In the genomic region with DNA sequence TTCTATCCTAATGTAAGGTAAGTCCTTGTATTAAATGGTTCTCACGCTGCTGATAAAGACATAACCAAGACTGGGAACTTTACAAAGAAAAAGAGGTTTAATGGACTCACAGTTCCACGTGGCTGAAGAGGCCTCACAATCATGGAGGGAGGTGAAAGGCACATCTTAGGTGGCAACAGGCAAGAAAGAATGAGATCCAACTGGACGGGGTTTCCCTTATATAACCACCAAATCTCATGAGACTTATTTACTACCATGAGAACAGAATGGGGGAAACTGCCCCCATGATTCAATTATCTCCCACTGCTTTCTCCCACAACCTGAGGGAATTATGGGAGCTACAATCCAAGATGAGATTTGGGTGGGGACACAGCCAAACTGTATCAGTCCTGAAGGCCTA, we compare ENCODE assay signal across 26 cellular contexts.
"Had no signal": no experiment of that assay in that cellular context is flagged by ENCODE, and none has a peak within 500 bp of the region (broad histone marks: within the 10 kb centered on the region; RNA-seq: fewer than 3 reads in every experiment).

No MANE protein-coding gene starts in this region.

- H3K9me3 Mint-ChIP-seq: endodermal cell had no signal

- H3K27ac ChIP-seq: brain microvascular endothelial cell, coronary artery, dorsolateral prefrontal cortex had no signal

- H3K4me3 ChIP-seq: coronary artery, dorsolateral prefrontal cortex had no signal

- H3K36me3 ChIP-seq: brain microvascular endothelial cell had no signal

- H3K27me3 Mint-ChIP-seq: activated CD4-positive, alpha-beta memory T cell treated with anti-CD3 and anti-CD28 coated beads for 36 hours; activated CD4-positive, alpha-beta T cell treated with anti-CD3 and anti-CD28 coated beads for 36 hours; activated CD4-positive, alpha-beta T cell treated with anti-CD3 and anti-CD28 coated beads, Interleukin-2, amount 10 ng/mL, durations not matched to agents 24 days and 14 days; activated CD8-positive, alpha-beta memory T cell treated with anti-CD3 and anti-CD28 coated beads, Interleukin-2, amount 10 ng/mL, durations not matched to agents 7 days and 5 days; activated naive CD8-positive, alpha-beta T cell treated with anti-CD3 and anti-CD28 coated beads, Interleukin-2, amount 10 ng/mL, durations not matched to agents 7 days and 5 days; central memory CD8-positive, alpha-beta T cell; dendritic cell treated with granulocyte-macrophage colony-stimulating factor and Interleukin-4, amounts not matched to agents 40 ng/mL and 50 ng/mL, for 4 days had no signal

- H3K27me3 ChIP-seq: brain microvascular endothelial cell, dorsolateral prefrontal cortex had no signal

- H3K4me3 Mint-ChIP-seq: activated CD4-positive, alpha-beta memory T cell treated with anti-CD3 and anti-CD28 coated beads for 36 hours; activated CD4-positive, alpha-beta T cell treated with anti-CD3 and anti-CD28 coated beads for 36 hours; activated CD4-positive, alpha-beta T cell treated with anti-CD3 and anti-CD28 coated beads, Interleukin-2, amount 10 ng/mL, durations not matched to agents 24 days and 14 days; activated CD8-positive, alpha-beta memory T cell treated with anti-CD3 and anti-CD28 coated beads, Interleukin-2, amount 10 ng/mL, durations not matched to agents 7 days and 5 days; activated CD8-positive, alpha-beta T cell treated with anti-CD3 and anti-CD28 coated beads, Interleukin-2, amount 10 ng/mL, durations not matched to agents 7 days and 5 days; activated naive CD4-positive, alpha-beta T cell treated with anti-CD3 and anti-CD28 coated beads for 36 hours; activated naive CD8-positive, alpha-beta T cell treated with anti-CD3 and anti-CD28 coated beads, Interleukin-2, amount 10 ng/mL, durations not matched to agents 7 days and 5 days; activated T-helper 1 cell treated with anti-CD3 and anti-CD28 coated beads, Interleukin-12 subunit alpha, Interleukin-12 subunit beta, Interleukin-2, Interleukin-4 antibody, amounts not matched to agents 30 ng/mL and 10 ng/mL and 1 ng/mL, durations not matched to agents 14 hours and 24 hours and 36 hours; central memory CD8-positive, alpha-beta T cell; dendritic cell treated with granulocyte-macrophage colony-stimulating factor and Interleukin-4, amounts not matched to agents 40 ng/mL and 50 ng/mL, for 4 days; endodermal cell had no signal

- H3K27ac Mint-ChIP-seq: activated CD4-positive, alpha-beta memory T cell treated with anti-CD3 and anti-CD28 coated beads for 36 hours; activated CD4-positive, alpha-beta T cell treated with anti-CD3 and anti-CD28 coated beads for 36 hours; activated CD4-positive, alpha-beta T cell treated with anti-CD3 and anti-CD28 coated beads, Interleukin-2, amount 10 ng/mL, durations not matched to agents 24 days and 14 days; activated CD8-positive, alpha-beta memory T cell treated with anti-CD3 and anti-CD28 coated beads, Interleukin-2, amount 10 ng/mL, durations not matched to agents 7 days and 5 days; activated CD8-positive, alpha-beta T cell treated with anti-CD3 and anti-CD28 coated beads, Interleukin-2, amount 10 ng/mL, durations not matched to agents 7 days and 5 days; activated naive CD4-positive, alpha-beta T cell treated with anti-CD3 and anti-CD28 coated beads for 36 hours; activated naive CD4-positive, alpha-beta T cell treated with anti-CD3 and anti-CD28 coated beads, Interleukin-2, amount 50 U/mL, for 72 hours; activated naive CD8-positive, alpha-beta T cell treated with anti-CD3 and anti-CD28 coated beads, Interleukin-2, amount 10 ng/mL, durations not matched to agents 7 days and 5 days; activated T-helper 1 cell treated with anti-CD3 and anti-CD28 coated beads, Interleukin-12 subunit alpha, Interleukin-12 subunit beta, Interleukin-2, Interleukin-4 antibody, amounts not matched to agents 30 ng/mL and 10 ng/mL and 1 ng/mL, durations not matched to agents 14 hours and 24 hours and 36 hours; activated T-helper 2 cell treated with anti-CD3 and anti-CD28 coated beads, Interferon-gamma antibody, Interleukin-2, Interleukin-4, amounts not matched to agents 10 μg/mL and 5 μg/mL and 100 μg/mL, durations not matched to agents 14 hours and 24 hours and 36 hours; dendritic cell treated with granulocyte-macrophage colony-stimulating factor and Interleukin-4, amounts not matched to agents 40 ng/mL and 50 ng/mL, for 4 days; endodermal cell had no signal

- ATAC-seq: activated CD4-positive, alpha-beta T cell treated with anti-CD3 and anti-CD28 coated beads for 36 hours; activated CD8-positive, alpha-beta memory T cell treated with anti-CD3 and anti-CD28 coated beads, Interleukin-2, amount 10 ng/mL, durations not matched to agents 7 days and 5 days; activated CD8-positive, alpha-beta T cell treated with anti-CD3 and anti-CD28 coated beads, Interleukin-2, amount 10 ng/mL, durations not matched to agents 7 days and 5 days; activated naive CD4-positive, alpha-beta T cell treated with anti-CD3 and anti-CD28 coated beads, Interleukin-2, amount 50 U/mL, for 72 hours; esophagus mucosa had no signal

- H3K4me1 Mint-ChIP-seq: activated CD4-positive, alpha-beta T cell treated with anti-CD3 and anti-CD28 coated beads for 36 hours; activated CD4-positive, alpha-beta T cell treated with anti-CD3 and anti-CD28 coated beads, Interleukin-2, amount 10 ng/mL, durations not matched to agents 24 days and 14 days; activated CD8-positive, alpha-beta memory T cell treated with anti-CD3 and anti-CD28 coated beads, Interleukin-2, amount 10 ng/mL, durations not matched to agents 7 days and 5 days; activated naive CD8-positive, alpha-beta T cell treated with anti-CD3 and anti-CD28 coated beads, Interleukin-2, amount 10 ng/mL, durations not matched to agents 7 days and 5 days; central memory CD8-positive, alpha-beta T cell had no signal

- H3K36me3 Mint-ChIP-seq: activated CD4-positive, alpha-beta memory T cell treated with anti-CD3 and anti-CD28 coated beads for 36 hours; activated CD8-positive, alpha-beta memory T cell treated with anti-CD3 and anti-CD28 coated beads, Interleukin-2, amount 10 ng/mL, durations not matched to agents 7 days and 5 days; activated naive CD4-positive, alpha-beta T cell treated with anti-CD3 and anti-CD28 coated beads, Interleukin-2, amount 50 U/mL, for 72 hours; activated naive CD8-positive, alpha-beta T cell treated with anti-CD3 and anti-CD28 coated beads, Interleukin-2, amount 10 ng/mL, durations not matched to agents 7 days and 5 days had no signal

- DNase-seq: activated CD4-positive, alpha-beta memory T cell treated with anti-CD3 and anti-CD28 coated beads for 36 hours; activated CD4-positive, alpha-beta T cell treated with anti-CD3 and anti-CD28 coated beads for 36 hours; activated CD4-positive, alpha-beta T cell treated with anti-CD3 and anti-CD28 coated beads, Interleukin-2, amount 10 ng/mL, durations not matched to agents 24 days and 14 days; activated CD4-positive, CD25-positive, alpha-beta regulatory T cell; activated CD4-positive, CD25-positive, alpha-beta regulatory T cell treated with anti-CD3 and anti-CD28 coated beads, Interleukin-2, amount 50 U/mL, for 72 hours; activated CD8-positive, alpha-beta memory T cell treated with anti-CD3 and anti-CD28 coated beads, Interleukin-2, amount 10 ng/mL, durations not matched to agents 7 days and 5 days; activated CD8-positive, alpha-beta memory T cell treated with anti-CD3 and anti-CD28 coated beads, Interleukin-2, amount 50 U/mL, for 4 hours; activated CD8-positive, alpha-beta T cell treated with anti-CD3 and anti-CD28 coated beads, Interleukin-2, amount 10 ng/mL, durations not matched to agents 7 days and 5 days; activated effector memory CD4-positive, alpha-beta T cell treated with anti-CD3 and anti-CD28 coated beads, Interleukin-2, amount 50 U/mL, for 16 hours; activated naive CD4-positive, alpha-beta T cell treated with anti-CD3 and anti-CD28 coated beads for 36 hours; activated naive CD8-positive, alpha-beta T cell treated with anti-CD3 and anti-CD28 coated beads, Interleukin-2, amount 10 ng/mL, durations not matched to agents 7 days and 5 days; activated T-cell treated with anti-CD3 and anti-CD28 coated beads, Interleukin-2, amount 50 U/mL, for 1 hour; activated T-cell treated with anti-CD3 and anti-CD28 coated beads, Interleukin-2, amount 50 U/mL, for 48 hours; brain microvascular endothelial cell; dorsolateral prefrontal cortex; effector memory CD4-positive, alpha-beta T cell; endodermal cell; head of caudate nucleus; T-helper 2 cell had no signal
